In the genomic region with DNA sequence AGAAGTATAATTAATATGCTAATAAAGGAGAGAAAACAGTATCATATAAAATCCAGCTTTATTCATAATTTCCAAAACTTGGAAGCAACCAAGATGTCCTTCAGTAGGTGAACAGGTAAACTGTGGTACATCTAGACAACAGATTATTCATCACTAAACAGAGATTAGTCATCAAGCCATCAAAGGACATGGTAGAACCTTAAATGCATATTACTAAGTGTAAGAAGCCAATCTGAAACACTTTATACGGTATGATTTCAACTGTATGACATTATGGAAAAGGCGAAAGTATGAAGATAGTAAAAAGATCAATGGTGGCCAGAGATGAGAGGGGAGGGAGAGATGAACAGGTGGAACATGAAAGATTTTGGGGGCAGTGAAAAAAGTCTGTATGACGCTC, we compare ENCODE assay signal across 23 cellular contexts.
"Had no signal": no experiment of that assay in that cellular context is flagged by ENCODE, and none has a peak within 500 bp of the region (broad histone marks: within the 10 kb centered on the region; RNA-seq: fewer than 3 reads in every experiment).

No MANE protein-coding gene starts in this region.

- H3K27ac Mint-ChIP-seq: immature natural killer cell; natural killer cell; progenitor cell of endocrine pancreas; stimulated activated naive B cell treated with anti-CD40 and anti-IgM and Interleukin-4, amounts not matched to agents 10 μg/mL and 1 μg/mL and 100 μg/mL, for 72 hours; type B pancreatic cell had no signal

- H3K36me3 Mint-ChIP-seq: natural killer cell, type B pancreatic cell had no signal

- H3K4me3 ChIP-seq: dorsolateral prefrontal cortex, left ventricle myocardium inferior, lower lobe of right lung, right lobe of liver, stomach, tibial artery had no signal

- H3K9ac ChIP-seq: parathyroid adenoma had no signal

- DNase-seq: dorsolateral prefrontal cortex; effector CD4-positive, alpha-beta T cell; hypothalamus; immature natural killer cell; islet precursor cell; kidney glomerular epithelial cell; left colon; left ventricle myocardium inferior; lower lobe of right lung; natural killer cell; right lobe of liver; small intestine; stimulated activated CD4-positive, alpha-beta T cell treated with anti-CD3 and anti-CD28 coated beads, Interleukin-15, amount 100 ng/mL, for 24 hours; stimulated activated CD4-positive, alpha-beta T cell treated with anti-CD3 and anti-CD28 coated beads, Interleukin-2, amount 100 ng/mL, for 48 hours; stimulated activated naive B cell treated with anti-CD40 and anti-IgM and Interleukin-4, amounts not matched to agents 10 μg/mL and 1 μg/mL and 100 μg/mL, for 72 hours; stomach; tibial artery had no signal

- H3K27me3 Mint-ChIP-seq: progenitor cell of endocrine pancreas; stimulated activated naive B cell treated with anti-CD40 and anti-IgM and Interleukin-4, amounts not matched to agents 10 μg/mL and 1 μg/mL and 100 μg/mL, for 72 hours; type B pancreatic cell had no signal

- ATAC-seq: left colon; lower lobe of right lung; natural killer cell; right lobe of liver; stimulated activated naive B cell treated with anti-CD40 and anti-IgM and Interleukin-4, amounts not matched to agents 10 μg/mL and 1 μg/mL and 100 μg/mL, for 72 hours had no signal

- FAIRE-seq: colon, frontal cortex, small intestine had no signal

- H3K4me1 ChIP-seq: left ventricle myocardium inferior, lower lobe of right lung, parathyroid adenoma, right lobe of liver, tibial artery had no signal

- H3K4me3 Mint-ChIP-seq: immature natural killer cell; natural killer cell; stimulated activated naive B cell treated with anti-CD40 and anti-IgM and Interleukin-4, amounts not matched to agents 10 μg/mL and 1 μg/mL and 100 μg/mL, for 72 hours; type B pancreatic cell had no signal

- H3K27ac ChIP-seq: dorsolateral prefrontal cortex, left ventricle myocardium inferior, lower lobe of right lung, neutrophil, parathyroid adenoma, right lobe of liver, stomach, tibial artery had no signal

- H3K36me3 ChIP-seq: left ventricle myocardium inferior, lower lobe of right lung, neutrophil, right lobe of liver, stomach, tibial artery had no signal

- H3K27me3 ChIP-seq: dorsolateral prefrontal cortex, neutrophil, right lobe of liver, stomach, tibial artery had no signal

- H3K9me3 ChIP-seq: left ventricle myocardium inferior, lower lobe of right lung, neutrophil, right lobe of liver, stomach, tibial artery had no signal

- H2AFZ ChIP-seq: parathyroid adenoma had no signal

- H3K4me1 Mint-ChIP-seq: immature natural killer cell had no signal

- H3K9me3 Mint-ChIP-seq: immature natural killer cell; natural killer cell; stimulated activated naive B cell treated with anti-CD40 and anti-IgM and Interleukin-4, amounts not matched to agents 10 μg/mL and 1 μg/mL and 100 μg/mL, for 72 hours had no signal
